In genomic region chr10:110207805-110208613, GRCh38 we compare ENCODE assay signal across 8 cellular contexts. TPM values are rescaled to one million over a fixed set of nuclear protein-coding genes. Genes with fewer than 3 reads are reported as not detected.
DNase-seq lines count a peak whose midpoint lies in the region; ATAC-seq, FAIRE-seq and TF ChIP-seq lines count a peak whose summit lies in the region.

No MANE protein-coding gene starts in this region.

- peaks cover 26% of the 10 kb centered on the region for H3K23me2 ChIP-seq in H1 (ENCODE audit: low read depth, low read length)

- H3K23ac ChIP-seq in H1 (ENCODE audit: insufficient read length) = no peak overlapping the region

- peak overlapping the region; percentile 100 for H3K4me2 ChIP-seq in H1 (ENCODE audit: insufficient read depth in 1 of 2, low read depth in 2 of 2, low read length in 2 of 2)

- H3K4me1 ChIP-seq in H1 (replicated peaks in 1 of 4; ENCODE audit: control insufficient read depth in 3 of 4, insufficient read depth in 4 of 4, low read length in 3 of 4) (peaks cover 6 to 25% (median 15%) of the 10 kb centered on the region in 4 experiments; a peak in 6 of 7 replicates), muscle layer of colon (ENCODE audit: insufficient read depth, low read length) (peaks cover 22% of the 10 kb centered on the region), transverse colon (peaks cover 18 to 37% (median 33%) of the 10 kb centered on the region in 4 donors)

- no peak overlapping the region for H2BK120ac ChIP-seq in H1 (replicated peaks; ENCODE audit: low read depth, low read length)

- H3K36me3 ChIP-seq in H1 (ENCODE audit: control insufficient read depth in 2 of 4, insufficient read depth in 4 of 4, low read length in 3 of 4) (no peaks in the 10 kb centered on the region), muscle layer of colon (ENCODE audit: insufficient read depth, low read length) (no peaks in the 10 kb centered on the region), transverse colon (no peaks in the 10 kb centered on the region)

- ATAC-seq in GM18517 (IDR thresholded peaks at IDR 0.05; ENCODE audit: unreplicated experiment) (peak; percentile 4), GM18873 (IDR thresholded peaks at IDR 0.05; ENCODE audit: low FRiP score, unreplicated experiment) (no peak)

- H3K27me3 ChIP-seq in H1 (replicated peaks in 1 of 4; ENCODE audit: control insufficient read depth in 3 of 4, extremely low read depth in 1 of 4, insufficient read depth in 3 of 4, low read length in 3 of 4) (peaks cover 20 to 78% (median 57%) of the 10 kb centered on the region in 4 experiments), muscle layer of colon (ENCODE audit: control insufficient read depth in 1 of 2, insufficient read depth in 2 of 2, low read length in 2 of 2) (no peaks in the 10 kb centered on the region), transverse colon (no peaks in the 10 kb centered on the region)

- no peak overlapping the region for H3K4ac ChIP-seq in H1 (replicated peaks; ENCODE audit: insufficient read length, low read depth, low read length)

- peak overlapping the region; percentile 59 to 79 (median 72) for H3K4me3 ChIP-seq in H1 (ENCODE audit: extremely low read depth in 1 of 4, insufficient read depth in 2 of 4, low read depth in 3 of 4, low read length in 4 of 4)
- H3K4me3 ChIP-seq in muscle layer of colon (ENCODE audit: low read depth in 1 of 2, low read length in 2 of 2) = peak overlapping the region; percentile 80 to 87
- peak overlapping the region; percentile 54 to 84 (median 74) for H3K4me3 ChIP-seq in transverse colon

- TF ChIP-seq CTCF in H1 (IDR thresholded peaks at IDR 0.05; ENCODE audit: control extremely low read depth in 1 of 3, insufficient read depth in 1 of 3, low read depth in 1 of 3, low read length in 3 of 3) (no peak), transverse colon (IDR thresholded peaks at IDR 0.05) (no peak)

- H4K5ac ChIP-seq in H1 (ENCODE audit: insufficient read length, low read depth, low read length) = no peak overlapping the region

- H3K27ac ChIP-seq in H1 (ENCODE audit: low read depth, low read length) = no peak overlapping the region
- peak overlapping the region; percentile 90 for H3K27ac ChIP-seq in muscle layer of colon (ENCODE audit: low read depth, low read length)
- peak overlapping the region; percentile 90 to 95 (median 92) for H3K27ac ChIP-seq in transverse colon

- no peak overlapping the region for H2BK20ac ChIP-seq in H1 (ENCODE audit: low read length)

- peaks cover 0 to 3% of the 10 kb centered on the region in 2 experiments for H4K20me1 ChIP-seq in H1 (replicated peaks in 1 of 2; ENCODE audit: control insufficient read depth in 1 of 2, insufficient read depth in 2 of 2, low read length in 2 of 2)

- H4K91ac ChIP-seq in H1 (replicated peaks; ENCODE audit: insufficient read length, low read length) = no peak overlapping the region

- H2BK15ac ChIP-seq in H1 (ENCODE audit: low read length) = no peak overlapping the region

- in situ Hi-C loops in transverse colon (cut with MboI; ENCODE audit: low pct_ligation_motif_present in 1 of 4, low pct_unique_long_range_greater_than_20kb in 1 of 4, low sequenced_read_pairs in 3 of 4) = no loop called here

- peak overlapping the region; percentile 49; the same call in 1 of the 2 replicates for H3K18ac ChIP-seq in H1 (ENCODE audit: extremely low read depth, low read length)

- H3K79me2 ChIP-seq in H1 (ENCODE audit: control insufficient read depth in 1 of 2, insufficient read depth in 2 of 2, low read length in 2 of 2) = no peaks in the 10 kb centered on the region

- peak overlapping the region; percentile 71; the same call in 1 of the 2 replicates for H2BK12ac ChIP-seq in H1 (ENCODE audit: low read depth, low read length)

- H4K8ac ChIP-seq in H1 (ENCODE audit: extremely low read depth, insufficient read depth, low read length) = peak overlapping the region; percentile 61; the same call in 1 of the 2 replicates

- no peak overlapping the region for H3K14ac ChIP-seq in H1 (ENCODE audit: insufficient read length)

- intact Hi-C loops in transverse colon (cut with DNase I; ENCODE audit: low total_unique reads) = loop anchor here (2.0 to 5.0 kb wide), 2 partner anchors 17 to 69 kb away; no protein-coding TSS in a partner anchor

- no peak for TF ChIP-seq EP300 in H1 (IDR thresholded peaks at IDR 0.05; ENCODE audit: borderline replicate concordance in 1 of 2, low read depth in 2 of 2, low read length in 2 of 2)
- TF ChIP-seq EP300 in transverse colon (IDR thresholded peaks at IDR 0.05; ENCODE audit: low read depth) = no peak

- H3K56ac ChIP-seq in H1 (replicated peaks; ENCODE audit: insufficient read length, low read depth, low read length) = no peak overlapping the region

- DNase-seq in 8988T = peak; percentile 53
- DNase-seq in NCI-H146 (lab: John Stamatoyannopoulos, UW) = peak; percentile 46
- peak; percentile 62 for DNase-seq in activated CD4-positive, alpha-beta T cell treated with anti-CD3 and anti-CD28 coated beads, Interleukin-2, amount 50 U/mL, for 1 hour
- DNase-seq in H1 (ENCODE audit: low read depth in 1 of 2, low spot score in 2 of 2) = peak in 1 of 2 experiments; percentile 67
- DNase-seq in transverse colon = peak; percentile 53

- no peak overlapping the region for H2BK5ac ChIP-seq in H1 (ENCODE audit: low read depth, low read length)

- H2AK5ac ChIP-seq in H1 (ENCODE audit: low read depth, low read length) = no peak overlapping the region

- H3K9ac ChIP-seq in H1 (replicated peaks in 1 of 4; ENCODE audit: extremely low read depth in 1 of 4, low read depth in 3 of 4, low read length in 3 of 4) (peak overlapping the region in 1 of 4 experiments; percentile 1; a peak in 2 of 7 replicates), muscle layer of colon (ENCODE audit: low read length) (peak overlapping the region; percentile 80)

- WGBS in H1 (ENCODE audit: extremely low coverage in 1 of 2, insufficient coverage in 1 of 2, insufficient read length in 1 of 2, insufficient replicate concordance in 2 of 2, low coverage in 1 of 2, low lambda C conversion rate in 2 of 2, missing lambda C conversion rate in 1 of 2), 2 experiments = 1% methylated on average over 26 of the region's 57 CpGs; no CpG with 5 or more reads in 1 of the 2 experiments
- WGBS in transverse colon (ENCODE audit: low coverage in 1 of 2), 2 donors = 0 to 1% methylated on average over 12 to 51 of the region's 57 CpGs

- POLR2A ChIA-PET in H1 (lab: Charles Lee; ENCODE audit: partially characterized antibody) = interaction anchor here (0.9 to 8.5 kb wide), 8 partner anchors 9 to 98 kb away, joined by 3 to 121 read pairs (median 4); no protein-coding TSS in a partner anchor

- no peak for FAIRE-seq in H1 (lab: Jason Lieb, UNC)

- TF ChIP-seq POLR2A in H1 (IDR thresholded peaks at IDR 0.05; ENCODE audit: control extremely low read depth in 1 of 2, low read depth in 2 of 2, low read length in 2 of 2) (no peak), transverse colon (IDR thresholded peaks at IDR 0.05) (no peak)

- TF ChIP-seq RAD21 in H1 (IDR thresholded peaks at IDR 0.05 in 1 of 2, conservative IDR thresholded peaks at IDR 0.05 in 1 of 2; ENCODE audit: low read depth in 2 of 2, low read length in 2 of 2) = no peak

- CTCF ChIA-PET in H1 (lab: Charles Lee; ENCODE audit: partially characterized antibody) = interaction anchor here (0.9 to 14.0 kb wide), 18 partner anchors 8 to 324 kb away, joined by 3 to 333 read pairs (median 6); no protein-coding TSS in a partner anchor

- H3K79me1 ChIP-seq in H1 (ENCODE audit: low read depth, low read length) = no peaks in the 10 kb centered on the region

- no peaks in the 10 kb centered on the region for H3K9me3 ChIP-seq in H1 (ENCODE audit: insufficient read depth in 2 of 2, low read depth in 1 of 2, low read length in 1 of 2)
- H3K9me3 ChIP-seq in muscle layer of colon (ENCODE audit: low read length) = no peaks in the 10 kb centered on the region
- H3K9me3 ChIP-seq in transverse colon = no peaks in the 10 kb centered on the region

- H2AFZ ChIP-seq in H1 (ENCODE audit: low read length) = no peak overlapping the region; the same call in none of the 2 replicates

TF ChIP-seq in H1, 55 proteins besides CTCF, POLR2A, EP300 and RAD21 (continues in another document):
- TF ChIP-seq SP4 (IDR thresholded peaks at IDR 0.05; ENCODE audit: low read length) (no peak), SUZ12 (IDR thresholded peaks at IDR 0.05; ENCODE audit: low read length) (0 out of 2 replicates have a peak, but pooled peaks have one; percentile 7), RXRA (IDR thresholded peaks at IDR 0.05; ENCODE audit: insufficient read depth, low read depth, low read length) (no peak), SAP30 (IDR thresholded peaks at IDR 0.05; ENCODE audit: insufficient read depth, insufficient replicate concordance, low read length) (no peak), RFX5 (IDR thresholded peaks at IDR 0.05; ENCODE audit: borderline replicate concordance, low read depth, low read length) (0 out of 2 replicates have a peak, but pooled peaks have one; percentile 14), EZH2 (IDR thresholded peaks at IDR 0.05; ENCODE audit: low read depth, low read length, severe bottlenecking) (peak; percentile 13), MAX (IDR thresholded peaks at IDR 0.05) (peak; percentile 9; the same call in 1 of the 2 replicates), KDM4A (IDR thresholded peaks at IDR 0.05; ENCODE audit: low read depth, low read length, severe bottlenecking) (peak; percentile 73), RNF2 (IDR thresholded peaks at IDR 0.05; ENCODE audit: borderline replicate concordance, low read depth, low read length, missing control alignments, poor library complexity, severe bottlenecking) (no peak)
- TF ChIP-seq, protein P1, sequence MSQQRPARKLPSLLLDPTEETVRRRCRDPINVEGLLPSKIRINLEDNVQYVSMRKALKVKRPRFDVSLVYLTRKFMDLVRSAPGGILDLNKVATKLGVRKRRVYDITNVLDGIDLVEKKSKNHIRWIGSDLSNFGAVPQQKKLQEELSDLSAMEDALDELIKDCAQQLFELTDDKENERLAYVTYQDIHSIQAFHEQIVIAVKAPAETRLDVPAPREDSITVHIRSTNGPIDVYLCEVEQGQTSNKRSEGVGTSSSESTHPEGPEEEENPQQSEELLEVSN (IDR thresholded peaks at IDR 0.05) = no peak

RNA-seq across cellular contexts. Expression of gene MXI1, which starts 0.6 kb away (rescaled TPM):
- 8.8 and 10.3 TPM in 2 replicates for total RNA-seq in H1 (2021; fragmentation: NEBNext Ultra II Directional; extraction: Animal tissue kit (Norgen Biotek cat#: 25700))
- 3.9 and 5.7 TPM in 2 replicates for polyA plus RNA-seq in H1 (2011; rRNA removed)
- polyA plus RNA-seq in H1 (2011; cell fraction: cytosol; rRNA removed) = 4.8 TPM
- 9.1 TPM for polyA plus RNA-seq in H1 (2011; cell fraction: nucleus; rRNA removed)
- 6.4 to 13.7 TPM (median 11.0 TPM) in 4 replicates for polyA plus RNA-seq in H1 (2012, experiment 1 of 2)
- polyA plus RNA-seq in H1 (2012, experiment 2 of 2) = 1.5 TPM
- 9.0 TPM for polyA plus RNA-seq in H1 (2013, experiment 1 of 2)
- 8.6 TPM for polyA plus RNA-seq in H1 (2013, experiment 2 of 2)
- polyA minus RNA-seq in H1 (2011; rRNA and poly(A)+ RNA removed) = 8.1 and 8.2 TPM in 2 replicates
- polyA minus RNA-seq in H1 (2011; cell fraction: cytosol; rRNA and poly(A)+ RNA removed) = 8.2 TPM
- polyA minus RNA-seq in H1 (2011; cell fraction: nucleus; rRNA and poly(A)+ RNA removed) = 14.6 TPM
- total RNA-seq in transverse colon = 10 to 100 TPM; 44.8 to 96.5 (median 65.3) TPM
